20 cellular contexts compared by ENCODE assay signal in genomic region chr21:42733037-42733632, GRCh38.
DNase-seq lines count a peak whose midpoint lies in the region; ATAC-seq lines count a peak whose summit lies in the region.
"Had no signal": no experiment of that assay in that cellular context is flagged by ENCODE, and none has a peak within 500 bp of the region (broad histone marks: within the 10 kb centered on the region; RNA-seq: fewer than 3 reads in every experiment).

No MANE protein-coding gene starts in this region.

- peak overlapping the region; percentile 32 to 55 for H3K27ac Mint-ChIP-seq in T-cell
- H3K27ac Mint-ChIP-seq in immature natural killer cell, result no peak overlapping the region

- H3K9me3 ChIP-seq in BLaER1 treated with 17β-estradiol and CSF1 and Interleukin-3, amounts not matched to agents 10 nM and 100 nM (replicated peaks in 1 of 11), result peaks cover 0 to 16% (median 6%) of the 10 kb centered on the region in 11 experiments; a peak in 12 of 22 replicates
- no peaks in the 10 kb centered on the region for H3K9me3 ChIP-seq in neuron (ENCODE audit: low read length)

- H3K4me3 Mint-ChIP-seq in T-cell (no peak overlapping the region), immature natural killer cell (no peak overlapping the region)
- H3K4me3 Mint-ChIP-seq: CD4-positive, alpha-beta T cell; natural killer cell treated with Interleukin-12 subunit alpha and Interleukin-12 subunit beta and Interleukin-15 and Interleukin-18, amount 100 ng/mL, for 72 hours had no signal

- no peak overlapping the region for H2AFZ ChIP-seq in neuron (ENCODE audit: low read depth, low read length)

- H4K20me1 ChIP-seq in BLaER1 treated with 17β-estradiol and CSF1 and Interleukin-3, amounts not matched to agents 10 nM and 100 nM, result no peaks in the 10 kb centered on the region

- DNase-seq in T-cell (peak in 1 of 34 experiments; percentile 3), globus pallidus (ENCODE audit: low spot score) (peak; percentile 33), immature natural killer cell (no peak), mesendoderm (no peak), NCI-H2081 (lab: John Stamatoyannopoulos, UW) (no peak), ecto neural progenitor cell (ENCODE audit: low spot score) (no peak)
- DNase-seq: activated CD4-positive, CD25-positive, alpha-beta regulatory T cell; CD4-positive, alpha-beta T cell; DND-41; foreskin melanocyte; MG63; NCI-H1694 treated with DMSO at 0.1 percent for 48 hours; SHP77; stimulated activated naive CD8-positive, alpha-beta T cell treated with anti-CD3 and anti-CD28 coated beads, Interleukin-15, Interleukin-2, amounts not matched to agents 100 U/mL and 50 U/mL, for 24 hours; T-helper 2 cell had no signal

- no peak overlapping the region for H3K27ac ChIP-seq in BLaER1 treated with 17β-estradiol and CSF1 and Interleukin-3, amounts not matched to agents 10 nM and 100 nM
- no peak overlapping the region for H3K27ac ChIP-seq in mesendoderm (ENCODE audit: low read depth, low read length)
- H3K27ac ChIP-seq: right atrium auricular region had no signal

- no peak overlapping the region for H2BK15ac ChIP-seq in mesendoderm (replicated peaks; ENCODE audit: low read depth)

- no peaks in the 10 kb centered on the region for H3K27me3 ChIP-seq in BLaER1 treated with 17β-estradiol and CSF1 and Interleukin-3, amounts not matched to agents 10 nM and 100 nM
- H3K27me3 ChIP-seq in neuron (ENCODE audit: insufficient read depth, low read length), result no peaks in the 10 kb centered on the region
- H3K27me3 ChIP-seq in mesendoderm (ENCODE audit: insufficient read depth, low read length, poor library complexity), result no peaks in the 10 kb centered on the region
- H3K27me3 ChIP-seq: right atrium auricular region had no signal

- no peak overlapping the region for H3K4me3 ChIP-seq in BLaER1 treated with 17β-estradiol and CSF1 and Interleukin-3, amounts not matched to agents 10 nM and 100 nM
- H3K4me3 ChIP-seq in neuron (ENCODE audit: low read length), result peak overlapping the region; percentile 15
- H3K4me3 ChIP-seq in mesendoderm (ENCODE audit: low read length), result no peak overlapping the region
- H3K4me3 ChIP-seq: lung, MG63, right atrium auricular region had no signal

- no peak overlapping the region for H3K4ac ChIP-seq in mesendoderm (ENCODE audit: low read depth, low read length)

- no peak for ATAC-seq in T-cell (replicated peaks in 1 of 4)
- ATAC-seq: natural killer cell treated with Interleukin-12 subunit alpha and Interleukin-12 subunit beta and Interleukin-15 and Interleukin-18, amount 100 ng/mL, for 72 hours; stimulated activated naive CD8-positive, alpha-beta T cell treated with anti-CD3 and anti-CD28 coated beads, Interleukin-15, Interleukin-2, amounts not matched to agents 100 U/mL and 50 U/mL, for 24 hours had no signal

- H3K27me3 Mint-ChIP-seq in T-cell (no peaks in the 10 kb centered on the region), immature natural killer cell (ENCODE audit: low read depth in 3 of 3) (peaks cover 0 to 4% (median 3%) of the 10 kb centered on the region in 3 donors)
- H3K27me3 Mint-ChIP-seq: CD4-positive, alpha-beta T cell had no signal

- H3K79me2 ChIP-seq in mesendoderm (ENCODE audit: control insufficient read depth, insufficient read depth, low read length), result no peaks in the 10 kb centered on the region

- POLR2A ChIA-PET in T-cell (lab: Charles Lee), result no interaction called here

- H3K9ac ChIP-seq in BLaER1 treated with 17β-estradiol and CSF1 and Interleukin-3, amounts not matched to agents 10 nM and 100 nM, result no peak overlapping the region
- H3K9ac ChIP-seq in mesendoderm (ENCODE audit: low read length), result no peak overlapping the region

- peak overlapping the region in 9 of 11 experiments; percentile 4 to 95 (median 81); a peak in 7 of 22 replicates for H3K4me2 ChIP-seq in BLaER1 treated with 17β-estradiol and CSF1 and Interleukin-3, amounts not matched to agents 10 nM and 100 nM
- no peak overlapping the region for H3K4me2 ChIP-seq in mesendoderm (ENCODE audit: low read length)

- no CpG with 5 or more reads among the region's 7 CpGs for WGBS in mesendoderm (ENCODE audit: extremely low coverage, insufficient coverage, low lambda C conversion rate)

- H3K18ac ChIP-seq in mesendoderm (ENCODE audit: low read length), result no peak overlapping the region

- H3K4me1 Mint-ChIP-seq in T-cell (peaks cover 45 to 52% (median 49%) of the 10 kb centered on the region in 3 donors), immature natural killer cell (peaks cover 38 to 39% of the 10 kb centered on the region in 2 donors)

- no peak overlapping the region for H3K23ac ChIP-seq in mesendoderm (ENCODE audit: low read length)

- H2BK120ac ChIP-seq in mesendoderm (ENCODE audit: low read depth, low read length), result no peak overlapping the region

- H3K9me3 Mint-ChIP-seq in T-cell, result peaks cover 3 to 10% (median 7%) of the 10 kb centered on the region in 3 donors
- no peaks in the 10 kb centered on the region for H3K9me3 Mint-ChIP-seq in immature natural killer cell
- H3K9me3 Mint-ChIP-seq: natural killer cell treated with Interleukin-12 subunit alpha and Interleukin-12 subunit beta and Interleukin-15 and Interleukin-18, amount 100 ng/mL, for 72 hours had no signal

- H4K5ac ChIP-seq in mesendoderm (ENCODE audit: low read length), result no peak overlapping the region

- no peaks in the 10 kb centered on the region for H3K79me1 ChIP-seq in mesendoderm (ENCODE audit: low read length)

- peaks cover 35% of the 10 kb centered on the region for H3K36me3 Mint-ChIP-seq in T-cell
- no peaks in the 10 kb centered on the region for H3K36me3 Mint-ChIP-seq in immature natural killer cell
- H3K36me3 Mint-ChIP-seq: natural killer cell treated with Interleukin-12 subunit alpha and Interleukin-12 subunit beta and Interleukin-15 and Interleukin-18, amount 100 ng/mL, for 72 hours had no signal

- CTCF ChIA-PET in T-cell (lab: Charles Lee), result no interaction called here

- no peaks in the 10 kb centered on the region for H3K36me3 ChIP-seq in BLaER1 treated with 17β-estradiol and CSF1 and Interleukin-3, amounts not matched to agents 10 nM and 100 nM
- H3K36me3 ChIP-seq in neuron (ENCODE audit: insufficient read depth, low read length) (peaks cover 16% of the 10 kb centered on the region), mesendoderm (ENCODE audit: control insufficient read depth, insufficient read depth, low read length) (peaks cover 16% of the 10 kb centered on the region)
- H3K36me3 ChIP-seq: MG63, right atrium auricular region had no signal

- H2AK5ac ChIP-seq in mesendoderm (ENCODE audit: low read length), result no peak overlapping the region

- no peak overlapping the region for H4K8ac ChIP-seq in mesendoderm (ENCODE audit: low read depth, low read length)

- peaks cover 40 to 53% (median 51%) of the 10 kb centered on the region in 10 experiments for H3K4me1 ChIP-seq in BLaER1 treated with 17β-estradiol and CSF1 and Interleukin-3, amounts not matched to agents 10 nM and 100 nM
- peaks cover 24% of the 10 kb centered on the region for H3K4me1 ChIP-seq in neuron (ENCODE audit: insufficient read depth, low read length)
- no peaks in the 10 kb centered on the region for H3K4me1 ChIP-seq in mesendoderm (ENCODE audit: control insufficient read depth, low read depth, low read length)

- H2BK5ac ChIP-seq in mesendoderm (ENCODE audit: low read length), result no peak overlapping the region

- H3K56ac ChIP-seq in mesendoderm (ENCODE audit: low read length), result no peak overlapping the region

Comparison
In these comparisons a context has a peak if more than half of its experiments do, and no peak if none do; other contexts are left out.
1. H3K27ac Mint-ChIP-seq: peak in T-cell (2 of 2); none in immature natural killer cell (0 of 6).